Comparison of ENCODE assay signal across 8 cellular contexts in genomic region chr9:125705893-125706292, GRCh38. TPM values are rescaled to one million over a fixed set of nuclear protein-coding genes. Genes with fewer than 3 reads are reported as not detected.
A peak's percentile ranks its signal among the peaks of the same experiment; 100 is the strongest.
DNase-seq lines count a peak whose midpoint lies in the region; ATAC-seq and TF ChIP-seq lines count a peak whose summit lies in the region.

No MANE protein-coding gene starts in this region.

- peak overlapping the region; percentile 80 for H3K4me2 ChIP-seq in fibroblast of lung (ENCODE audit: extremely low read depth, insufficient read depth, low read length)

- H3K9me3 ChIP-seq in SJSA1 (replicated peaks): no peaks in the 10 kb centered on the region
- H3K9me3 ChIP-seq in fibroblast of lung (ENCODE audit: control insufficient read depth, insufficient read depth, low read depth, low read length): no peaks in the 10 kb centered on the region
- H3K9me3 ChIP-seq in sigmoid colon: no peaks in the 10 kb centered on the region

- TF ChIP-seq POLR2A in sigmoid colon (IDR thresholded peaks at IDR 0.05): no peak

- intact Hi-C loops in sigmoid colon (cut with DNase I): loop anchor here (2.0 kb wide), 1 partner anchor 41 kb away; the partner anchor contains the start of gene PBX3

- 44 to 69% methylated on average over 4 of the region's 4 CpGs for WGBS in sigmoid colon, 2 donors

- H3K79me2 ChIP-seq in fibroblast of lung (ENCODE audit: control insufficient read depth, insufficient read depth, low read length): peaks cover 56% of the 10 kb centered on the region

- TF ChIP-seq EP300 in sigmoid colon (IDR thresholded peaks at IDR 0.05): no peak

- H2AFZ ChIP-seq in fibroblast of lung (ENCODE audit: low read length): no peak overlapping the region

- peak overlapping the region; percentile 98 for H3K4me3 ChIP-seq in GM12875 (ENCODE audit: low read depth, low read length)
- peak overlapping the region; percentile 75 for H3K4me3 ChIP-seq in SJSA1
- peak overlapping the region; percentile 77 to 89 (median 83) for H3K4me3 ChIP-seq in fibroblast of lung (replicated peaks in 1 of 4; ENCODE audit: control extremely low read depth in 1 of 4, insufficient read depth in 1 of 4, low read depth in 3 of 4, low read length in 4 of 4)
- peak overlapping the region; percentile 80 to 100 (median 90) for H3K4me3 ChIP-seq in sigmoid colon

- H3K9ac ChIP-seq in fibroblast of lung (ENCODE audit: insufficient read depth, low read length): no peak overlapping the region

- no peak for ATAC-seq in GM21576 (IDR thresholded peaks at IDR 0.05; ENCODE audit: unreplicated experiment)
- no peak for ATAC-seq in GM21723 (IDR thresholded peaks at IDR 0.05; ENCODE audit: unreplicated experiment)
- no peak for ATAC-seq in HG03571 (IDR thresholded peaks at IDR 0.05; ENCODE audit: unreplicated experiment)

- H3K27ac ChIP-seq in SJSA1: no peak overlapping the region
- no peak overlapping the region for H3K27ac ChIP-seq in fibroblast of lung (ENCODE audit: insufficient read depth, low read length)
- H3K27ac ChIP-seq in sigmoid colon: no peak overlapping the region

- no peaks in the 10 kb centered on the region for H4K20me1 ChIP-seq in fibroblast of lung (ENCODE audit: control insufficient read depth, extremely low read depth, insufficient read depth, low read length)

- DNase-seq in SJSA1 (ENCODE audit: low read depth in 1 of 2, low spot score in 2 of 2): no peak
- no peak for DNase-seq in fibroblast of lung (ENCODE audit: low read depth in 2 of 2)
- DNase-seq in sigmoid colon: no peak
- DNase-seq in activated CD8-positive, alpha-beta memory T cell treated with anti-CD3 and anti-CD28 coated beads, Interleukin-2, amount 50 U/mL, for 4 hours: no peak

- peaks cover 3% of the 10 kb centered on the region; the same call in 1 of the 2 replicates for H3K4me1 ChIP-seq in SJSA1 (replicated peaks)
- peaks cover 6% of the 10 kb centered on the region for H3K4me1 ChIP-seq in fibroblast of lung (ENCODE audit: control insufficient read depth, extremely low read depth, insufficient read depth, low read length)
- H3K4me1 ChIP-seq in sigmoid colon: peaks cover 0 to 25% (median 17%) of the 10 kb centered on the region in 4 donors

- H3K27me3 ChIP-seq in SJSA1 (replicated peaks) (no peaks in the 10 kb centered on the region), fibroblast of lung (ENCODE audit: control insufficient read depth, insufficient read depth, low read length) (no peaks in the 10 kb centered on the region), sigmoid colon (no peaks in the 10 kb centered on the region)

- TF ChIP-seq CTCF in GM12875 (IDR thresholded peaks at IDR 0.05; ENCODE audit: borderline replicate concordance, insufficient read depth, low read depth, low read length) (no peak), fibroblast of lung (conservative IDR thresholded peaks at IDR 0.05 in 1 of 2, IDR thresholded peaks at IDR 0.05 in 1 of 2; ENCODE audit: low read depth in 1 of 2, low read length in 2 of 2) (no peak), sigmoid colon (IDR thresholded peaks at IDR 0.05) (no peak)

- peaks cover 9% of the 10 kb centered on the region for H3K36me3 ChIP-seq in SJSA1
- H3K36me3 ChIP-seq in fibroblast of lung (ENCODE audit: control insufficient read depth, insufficient read depth, low read length): no peaks in the 10 kb centered on the region
- H3K36me3 ChIP-seq in sigmoid colon: no peaks in the 10 kb centered on the region

RNA-seq across cellular contexts. Expression of gene MAPKAP1, which starts 1.1 kb away (rescaled TPM):
- total RNA-seq in SJSA1 (2014; rRNA removed; shearing (Covaris generic)): 76.2 and 88.5 TPM in 2 replicates
- total RNA-seq in fibroblast of lung (57.5 and 63.7 TPM in 2 replicates), sigmoid colon (100 to 1,000 TPM in 1 of 4 donors, 10 to 100 TPM in 3; 84.3 to 155 (median 88.2) TPM)
- polyA plus RNA-seq in fibroblast of lung (124 and 127 TPM in 2 replicates), sigmoid colon (10 to 100 TPM; 37.2 to 62.4 (median 37.2) TPM)
- polyA plus RNA-seq in fibroblast of lung (2012): 66.7 and 86.3 TPM in 2 replicates
- polyA minus RNA-seq in fibroblast of lung (ENCODE audit: low replicate concordance): 340 and 364 TPM in 2 replicates

RNA-seq across cellular contexts. Expression of gene PBX3, which starts 41.3 kb away (rescaled TPM):
- total RNA-seq in SJSA1 (2014; rRNA removed; shearing (Covaris generic)): 15.1 and 32.8 TPM in 2 replicates
- total RNA-seq in fibroblast of lung (22.1 and 35.8 TPM in 2 replicates), sigmoid colon (100 to 1,000 TPM in 1 of 4 donors, 10 to 100 TPM in 3; 90.6 to 159 (median 93.1) TPM)
- polyA plus RNA-seq in fibroblast of lung (49.0 and 51.8 TPM in 2 replicates), sigmoid colon (10 to 100 TPM in 2 of 3 donors, 1 to 10 TPM in 1; 2.8 to 15.0 (median 10.8) TPM)
- polyA plus RNA-seq in fibroblast of lung (2012): 26.0 and 28.4 TPM in 2 replicates
- 11.9 and 19.7 TPM in 2 replicates for polyA minus RNA-seq in fibroblast of lung (ENCODE audit: low replicate concordance)
